In the genomic region with DNA sequence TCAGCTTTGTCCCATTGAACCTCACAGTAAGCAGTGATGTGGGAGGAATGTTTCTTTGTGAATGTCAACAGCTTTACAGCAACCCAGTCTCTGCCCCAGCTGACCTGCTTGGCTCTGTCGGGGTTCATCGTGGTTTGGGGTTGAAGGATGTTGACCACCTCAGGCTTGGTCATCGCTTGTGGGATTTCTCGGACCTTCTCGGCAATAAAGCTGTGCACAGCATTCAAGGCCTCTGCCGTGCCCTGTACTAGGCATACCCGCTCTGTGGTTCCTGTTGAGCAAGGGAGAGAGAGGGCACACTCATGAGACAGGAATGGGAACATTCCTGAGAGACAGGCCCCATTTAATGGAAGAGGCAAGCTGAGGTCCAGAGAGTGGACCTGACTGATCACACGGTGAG, we compare ENCODE assay signal across 2 cellular contexts.
TF ChIP-seq lines count a peak whose summit lies in the region.

No MANE protein-coding gene starts in this region.

TF ChIP-seq in SK-N-SH, 30 proteins besides CTCF, POLR2A, EP300 and RAD21:
- TF ChIP-seq ELF1 (IDR thresholded peaks at IDR 0.05) (no peak), FOXM1 (IDR thresholded peaks at IDR 0.05; ENCODE audit: low read depth) (no peak)

TF ChIP-seq in H1, 55 proteins besides CTCF, POLR2A, EP300 and RAD21:
- TF ChIP-seq, protein P1, sequence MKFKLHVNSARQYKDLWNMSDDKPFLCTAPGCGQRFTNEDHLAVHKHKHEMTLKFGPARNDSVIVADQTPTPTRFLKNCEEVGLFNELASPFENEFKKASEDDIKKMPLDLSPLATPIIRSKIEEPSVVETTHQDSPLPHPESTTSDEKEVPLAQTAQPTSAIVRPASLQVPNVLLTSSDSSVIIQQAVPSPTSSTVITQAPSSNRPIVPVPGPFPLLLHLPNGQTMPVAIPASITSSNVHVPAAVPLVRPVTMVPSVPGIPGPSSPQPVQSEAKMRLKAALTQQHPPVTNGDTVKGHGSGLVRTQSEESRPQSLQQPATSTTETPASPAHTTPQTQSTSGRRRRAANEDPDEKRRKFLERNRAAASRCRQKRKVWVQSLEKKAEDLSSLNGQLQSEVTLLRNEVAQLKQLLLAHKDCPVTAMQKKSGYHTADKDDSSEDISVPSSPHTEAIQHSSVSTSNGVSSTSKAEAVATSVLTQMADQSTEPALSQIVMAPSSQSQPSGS (IDR thresholded peaks at IDR 0.05; ENCODE audit: low read length): no peak
- TF ChIP-seq CTBP2 (IDR thresholded peaks at IDR 0.05; ENCODE audit: borderline replicate concordance, insufficient read depth, insufficient read length, low read length) (no peak), NRF1 (IDR thresholded peaks at IDR 0.05; ENCODE audit: low read depth, low read length) (no peak), CREB1 (IDR thresholded peaks at IDR 0.05) (no peak), ASH2L (IDR thresholded peaks at IDR 0.05; ENCODE audit: low read length) (no peak), RXRA (IDR thresholded peaks at IDR 0.05; ENCODE audit: insufficient read depth, low read depth, low read length) (no peak), SP4 (IDR thresholded peaks at IDR 0.05; ENCODE audit: low read length) (no peak), SP1 (IDR thresholded peaks at IDR 0.05; ENCODE audit: low read depth, low read length) (no peak), BRCA1 (IDR thresholded peaks at IDR 0.05; ENCODE audit: low read depth, low read length) (no peak), NANOG (IDR thresholded peaks at IDR 0.05; ENCODE audit: insufficient read depth, low read depth, low read length, poor library complexity, severe bottlenecking) (no peak), SIN3A (conservative IDR thresholded peaks at IDR 0.05 in 1 of 2, IDR thresholded peaks at IDR 0.05 in 1 of 2; ENCODE audit: low read depth in 1 of 2, low read length in 2 of 2) (no peak), SAP30 (IDR thresholded peaks at IDR 0.05; ENCODE audit: insufficient read depth, insufficient replicate concordance, low read length) (no peak), TCF12 (IDR thresholded peaks at IDR 0.05; ENCODE audit: low read depth, low read length) (no peak), TBP (IDR thresholded peaks at IDR 0.05; ENCODE audit: low read depth, low read length) (no peak), BACH1 (IDR thresholded peaks at IDR 0.05; ENCODE audit: low read length) (no peak), ZNF274 (IDR thresholded peaks at IDR 0.05; ENCODE audit: borderline replicate concordance, extremely low read depth, low read length) (no peak), CBX8 (IDR thresholded peaks at IDR 0.05; ENCODE audit: borderline replicate concordance, low read depth, low read length) (no peak)
- TF ChIP-seq, protein P2, sequence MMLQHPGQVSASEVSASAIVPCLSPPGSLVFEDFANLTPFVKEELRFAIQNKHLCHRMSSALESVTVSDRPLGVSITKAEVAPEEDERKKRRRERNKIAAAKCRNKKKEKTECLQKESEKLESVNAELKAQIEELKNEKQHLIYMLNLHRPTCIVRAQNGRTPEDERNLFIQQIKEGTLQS (IDR thresholded peaks at IDR 0.05; ENCODE audit: insufficient read depth, low read depth, low read length): no peak
- TF ChIP-seq, protein P3, sequence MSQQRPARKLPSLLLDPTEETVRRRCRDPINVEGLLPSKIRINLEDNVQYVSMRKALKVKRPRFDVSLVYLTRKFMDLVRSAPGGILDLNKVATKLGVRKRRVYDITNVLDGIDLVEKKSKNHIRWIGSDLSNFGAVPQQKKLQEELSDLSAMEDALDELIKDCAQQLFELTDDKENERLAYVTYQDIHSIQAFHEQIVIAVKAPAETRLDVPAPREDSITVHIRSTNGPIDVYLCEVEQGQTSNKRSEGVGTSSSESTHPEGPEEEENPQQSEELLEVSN (IDR thresholded peaks at IDR 0.05): no peak
TF ChIP-seq in H1: peak in this region for 0.
